In the genomic region with DNA sequence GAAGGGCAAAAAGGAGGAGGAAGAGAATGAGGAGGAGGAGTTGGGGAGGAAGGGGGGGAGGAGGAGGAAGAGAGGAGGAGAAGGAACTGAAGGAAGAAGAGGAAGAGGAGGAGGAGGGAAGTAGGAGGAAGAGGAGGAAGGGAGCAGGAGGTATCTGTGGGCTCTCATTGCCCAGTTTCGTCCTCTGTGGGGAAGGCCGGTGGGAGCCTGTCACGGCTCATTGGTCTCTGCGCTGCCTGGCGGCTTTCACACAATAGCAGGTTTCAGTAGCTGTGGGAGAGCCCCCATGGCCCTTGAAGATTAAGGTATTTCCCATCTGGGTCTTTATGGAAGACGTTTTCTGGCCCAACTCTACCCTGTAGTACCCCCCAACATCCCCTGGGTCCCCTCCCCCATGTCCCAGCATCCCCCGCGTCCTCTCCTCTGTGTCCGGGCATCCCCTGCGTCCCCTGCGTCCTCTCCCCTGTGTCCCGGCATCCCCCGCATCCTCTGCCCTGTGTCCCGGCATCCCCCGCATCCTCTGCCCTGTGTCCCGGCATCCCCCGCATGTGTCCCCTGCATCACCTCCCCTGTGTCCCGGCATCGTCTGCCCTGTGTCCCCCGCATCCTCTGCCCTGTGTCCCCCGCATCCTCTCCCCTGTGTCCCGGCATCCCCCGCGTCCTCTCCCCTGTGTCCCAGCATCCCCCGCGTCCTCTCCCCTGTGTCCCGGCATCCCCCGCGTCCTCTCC, we compare ENCODE assay signal across 15 cellular contexts.
A peak's percentile ranks its signal among the peaks of the same experiment; 100 is the strongest.
DNase-seq lines count a peak whose midpoint lies in the region; ATAC-seq and TF ChIP-seq lines count a peak whose summit lies in the region.
"Had no signal": no experiment of that assay in that cellular context is flagged by ENCODE, and none has a peak within 500 bp of the region (broad histone marks: within the 10 kb centered on the region; RNA-seq: fewer than 3 reads in every experiment).

No MANE protein-coding gene starts in this region.

- ATAC-seq in GM21529 (IDR thresholded peaks at IDR 0.05; ENCODE audit: unreplicated experiment) = peak; percentile 86
- peak; percentile 51 to 52 for ATAC-seq in stimulated activated naive B cell treated with anti-CD40 and anti-IgM and Interleukin-4, amounts not matched to agents 10 μg/mL and 1 μg/mL and 100 μg/mL, for 72 hours (replicated peaks)

- DNase-seq in DMS53 (lab: John Stamatoyannopoulos, UW) (peak; percentile 28), DMS53 treated with DMSO at 0.1 percent for 48 hours (lab: John Stamatoyannopoulos, UW; ENCODE audit: unreplicated experiment) (no peak), OCI-LY7 (ENCODE audit: low spot score) (peak; percentile 33), inferior parietal cortex (ENCODE audit: extremely low spot score) (no peak), SW 1271 (lab: John Stamatoyannopoulos, UW) (no peak), SKM-1 (lab: John Stamatoyannopoulos, UW; ENCODE audit: unreplicated experiment) (no peak)
- DNase-seq in stimulated activated naive B cell treated with anti-CD40 and anti-IgM and Interleukin-4, amounts not matched to agents 10 μg/mL and 1 μg/mL and 100 μg/mL, for 72 hours = no peak
- DNase-seq: activated gamma-delta T cell; CD8-positive, alpha-beta memory T cell; GDM1; NCI-H2171 treated with DMSO at 0.1 percent for 48 hours had no signal

- H3K4me2 ChIP-seq in OCI-LY7 (ENCODE audit: low read length) = peak overlapping the region; percentile 53

- no peak overlapping the region for H3K27ac Mint-ChIP-seq in stimulated activated naive B cell treated with anti-CD40 and anti-IgM and Interleukin-4, amounts not matched to agents 10 μg/mL and 1 μg/mL and 100 μg/mL, for 72 hours

- H3K4me1 Mint-ChIP-seq in stimulated activated naive B cell treated with anti-CD40 and anti-IgM and Interleukin-4, amounts not matched to agents 10 μg/mL and 1 μg/mL and 100 μg/mL, for 72 hours = peaks cover 5 to 6% of the 10 kb centered on the region in 2 donors
- H3K4me1 Mint-ChIP-seq: CD8-positive, alpha-beta memory T cell had no signal

- no peak for TF ChIP-seq CTCF in OCI-LY7 (conservative IDR thresholded peaks at IDR 0.05; ENCODE audit: low read length)

- peaks cover 17% of the 10 kb centered on the region for H3K4me1 ChIP-seq in OCI-LY7 (ENCODE audit: insufficient read depth, low read length, poor library complexity, severe bottlenecking)

- peak overlapping the region; percentile 53 for H3K27ac ChIP-seq in OCI-LY7 (ENCODE audit: low read depth, low read length, poor library complexity, severe bottlenecking)
- H3K27ac ChIP-seq: 22Rv1, SK-N-MC had no signal

- no peaks in the 10 kb centered on the region for H3K36me3 Mint-ChIP-seq in stimulated activated naive B cell treated with anti-CD40 and anti-IgM and Interleukin-4, amounts not matched to agents 10 μg/mL and 1 μg/mL and 100 μg/mL, for 72 hours
- H3K36me3 Mint-ChIP-seq: CD8-positive, alpha-beta memory T cell had no signal

- peaks cover 0 to 4% of the 10 kb centered on the region in 2 donors for H3K9me3 Mint-ChIP-seq in stimulated activated naive B cell treated with anti-CD40 and anti-IgM and Interleukin-4, amounts not matched to agents 10 μg/mL and 1 μg/mL and 100 μg/mL, for 72 hours
- H3K9me3 Mint-ChIP-seq: CD8-positive, alpha-beta memory T cell had no signal

- POLR2A ChIA-PET in OCI-LY7 (lab: Charles Lee) = no interaction called here

- no peaks in the 10 kb centered on the region for H3K36me3 ChIP-seq in OCI-LY7 (ENCODE audit: insufficient read depth, low read length)

- H3K4me3 ChIP-seq in OCI-LY7 (ENCODE audit: low read depth, low read length, poor library complexity, severe bottlenecking) = peak overlapping the region; percentile 18
- H3K4me3 ChIP-seq: lung, SK-N-MC had no signal

- no peaks in the 10 kb centered on the region for H3K9me2 ChIP-seq in OCI-LY7 (ENCODE audit: insufficient read depth, low read length)

- intact Hi-C loops in OCI-LY7 (cut with micrococcal nuclease; ENCODE audit: unreplicated experiment) = no loop called here

- peak overlapping the region; percentile 16; the same call in 1 of the 2 replicates for H2AFZ ChIP-seq in OCI-LY7 (ENCODE audit: low read length)

- H3K9me3 ChIP-seq in OCI-LY7 (ENCODE audit: low read length) = no peaks in the 10 kb centered on the region

- BruUV-seq in OCI-LY7 (replicated peaks; lab: Mats Ljungman, UMichigan) = no TSS peak

- H3K79me2 ChIP-seq in OCI-LY7 (ENCODE audit: insufficient read depth, low read depth, low read length) = no peaks in the 10 kb centered on the region

- CTCF ChIA-PET in OCI-LY7 (lab: Charles Lee; ENCODE audit: unreplicated experiment) = no interaction called here

- H3K4me3 Mint-ChIP-seq in stimulated activated naive B cell treated with anti-CD40 and anti-IgM and Interleukin-4, amounts not matched to agents 10 μg/mL and 1 μg/mL and 100 μg/mL, for 72 hours = no peak overlapping the region
- H3K4me3 Mint-ChIP-seq: CD8-positive, alpha-beta memory T cell had no signal

- no peaks in the 10 kb centered on the region for H4K20me1 ChIP-seq in OCI-LY7 (ENCODE audit: insufficient read depth, low read length)

- peaks cover 33 to 68% of the 10 kb centered on the region in 2 donors for H3K27me3 Mint-ChIP-seq in stimulated activated naive B cell treated with anti-CD40 and anti-IgM and Interleukin-4, amounts not matched to agents 10 μg/mL and 1 μg/mL and 100 μg/mL, for 72 hours

Comparison
In these comparisons a context has a peak if more than half of its experiments do, and no peak if none do; other contexts are left out.
1. DNase-seq: peak in DMS53 (single experiment) and OCI-LY7 (single experiment); none in DMS53 treated with DMSO at 0.1 percent for 48 hours (single experiment), stimulated activated naive B cell treated with anti-CD40 and anti-IgM and Interleukin-4, amounts not matched to agents 10 μg/mL and 1 μg/mL and 100 μg/mL, for 72 hours (single experiment), inferior parietal cortex (single experiment), SW 1271 (0 of 2) and SKM-1 (single experiment).